In the genomic region with DNA sequence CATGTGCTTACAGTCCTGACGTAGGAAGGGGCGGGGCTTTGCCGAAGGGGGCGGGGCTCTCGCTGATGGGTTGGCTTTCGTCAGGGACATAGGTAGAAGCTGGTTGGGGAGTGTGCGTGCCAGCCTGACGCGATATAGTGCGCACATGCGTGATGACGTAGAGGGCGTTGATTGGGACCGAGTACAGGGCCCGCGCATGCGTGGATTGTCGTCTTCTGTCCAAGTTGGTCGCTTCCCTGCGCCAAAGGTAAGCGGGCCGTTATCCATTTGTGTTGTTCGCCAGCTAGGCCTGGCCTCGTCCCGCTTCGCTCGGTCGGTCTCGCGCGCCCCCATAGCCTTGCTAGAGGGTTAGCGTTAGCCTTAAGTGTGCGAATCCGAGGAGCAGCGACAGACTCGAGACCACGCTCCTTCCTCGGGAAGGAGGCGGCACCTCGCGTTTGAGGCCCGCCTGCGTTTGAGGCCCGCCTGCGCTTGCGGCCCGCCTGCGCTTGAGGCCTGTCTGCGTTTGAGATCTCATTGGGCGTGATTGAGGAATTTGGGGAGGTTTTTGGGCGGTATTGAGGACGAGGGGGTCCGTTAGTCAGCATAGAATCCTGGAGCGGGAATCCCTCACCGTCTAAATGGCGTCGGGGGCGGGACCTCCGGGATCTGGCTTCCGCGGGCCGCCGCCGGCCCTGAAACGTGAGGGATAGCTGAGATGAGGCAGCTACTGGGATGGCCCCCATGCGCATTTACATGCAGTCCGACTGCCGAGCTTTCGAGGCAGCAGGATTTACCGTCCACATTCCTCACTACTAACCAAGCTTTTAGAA, we compare ENCODE assay signal across 1 cellular context.
A peak's percentile ranks its signal among the peaks of the same experiment; 100 is the strongest.
TF ChIP-seq lines count a peak whose summit lies in the region.

A gene (plus strand): TSS at position 197 of the 812 bp plus-strand sequence. CDS start 710 bp downstream, outside the sequence.

TF ChIP-seq in K562, 482 proteins besides CTCF, POLR2A, EP300 and RAD21 (continued from another document):
- TF ChIP-seq, protein P1, sequence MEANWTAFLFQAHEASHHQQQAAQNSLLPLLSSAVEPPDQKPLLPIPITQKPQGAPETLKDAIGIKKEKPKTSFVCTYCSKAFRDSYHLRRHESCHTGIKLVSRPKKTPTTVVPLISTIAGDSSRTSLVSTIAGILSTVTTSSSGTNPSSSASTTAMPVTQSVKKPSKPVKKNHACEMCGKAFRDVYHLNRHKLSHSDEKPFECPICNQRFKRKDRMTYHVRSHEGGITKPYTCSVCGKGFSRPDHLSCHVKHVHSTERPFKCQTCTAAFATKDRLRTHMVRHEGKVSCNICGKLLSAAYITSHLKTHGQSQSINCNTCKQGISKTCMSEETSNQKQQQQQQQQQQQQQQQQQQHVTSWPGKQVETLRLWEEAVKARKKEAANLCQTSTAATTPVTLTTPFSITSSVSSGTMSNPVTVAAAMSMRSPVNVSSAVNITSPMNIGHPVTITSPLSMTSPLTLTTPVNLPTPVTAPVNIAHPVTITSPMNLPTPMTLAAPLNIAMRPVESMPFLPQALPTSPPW (CRISPR knock-in tag; IDR thresholded peaks at IDR 0.05), result no peak
- TF ChIP-seq, protein P2, sequence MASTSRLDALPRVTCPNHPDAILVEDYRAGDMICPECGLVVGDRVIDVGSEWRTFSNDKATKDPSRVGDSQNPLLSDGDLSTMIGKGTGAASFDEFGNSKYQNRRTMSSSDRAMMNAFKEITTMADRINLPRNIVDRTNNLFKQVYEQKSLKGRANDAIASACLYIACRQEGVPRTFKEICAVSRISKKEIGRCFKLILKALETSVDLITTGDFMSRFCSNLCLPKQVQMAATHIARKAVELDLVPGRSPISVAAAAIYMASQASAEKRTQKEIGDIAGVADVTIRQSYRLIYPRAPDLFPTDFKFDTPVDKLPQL (IDR thresholded peaks at IDR 0.05; ENCODE audit: extremely low read depth, insufficient read length), result no peak
- no peak for TF ChIP-seq CBFA2T2 (conservative IDR thresholded peaks at IDR 0.05)
- no peak for TF ChIP-seq MTA1 (IDR thresholded peaks at IDR 0.05; ENCODE audit: borderline replicate concordance)
- no peak for TF ChIP-seq TBL1XR1 (IDR thresholded peaks at IDR 0.05; ENCODE audit: low read length in 2 of 2)
- TF ChIP-seq HDAC1 (IDR thresholded peaks at IDR 0.05), result peak in 1 of 2 experiments; percentile 89; a peak in 2 of 4 replicates
- TF ChIP-seq NELFE (IDR thresholded peaks at IDR 0.05; ENCODE audit: insufficient read depth, insufficient read length), result no peak
- TF ChIP-seq LEF1 (IDR thresholded peaks at IDR 0.05), result no peak
- TF ChIP-seq ATF7 (IDR thresholded peaks at IDR 0.05), result peak; percentile 85
- TF ChIP-seq ZNF354B (CRISPR knock-in tag; IDR thresholded peaks at IDR 0.05), result no peak
- TF ChIP-seq, protein P3, sequence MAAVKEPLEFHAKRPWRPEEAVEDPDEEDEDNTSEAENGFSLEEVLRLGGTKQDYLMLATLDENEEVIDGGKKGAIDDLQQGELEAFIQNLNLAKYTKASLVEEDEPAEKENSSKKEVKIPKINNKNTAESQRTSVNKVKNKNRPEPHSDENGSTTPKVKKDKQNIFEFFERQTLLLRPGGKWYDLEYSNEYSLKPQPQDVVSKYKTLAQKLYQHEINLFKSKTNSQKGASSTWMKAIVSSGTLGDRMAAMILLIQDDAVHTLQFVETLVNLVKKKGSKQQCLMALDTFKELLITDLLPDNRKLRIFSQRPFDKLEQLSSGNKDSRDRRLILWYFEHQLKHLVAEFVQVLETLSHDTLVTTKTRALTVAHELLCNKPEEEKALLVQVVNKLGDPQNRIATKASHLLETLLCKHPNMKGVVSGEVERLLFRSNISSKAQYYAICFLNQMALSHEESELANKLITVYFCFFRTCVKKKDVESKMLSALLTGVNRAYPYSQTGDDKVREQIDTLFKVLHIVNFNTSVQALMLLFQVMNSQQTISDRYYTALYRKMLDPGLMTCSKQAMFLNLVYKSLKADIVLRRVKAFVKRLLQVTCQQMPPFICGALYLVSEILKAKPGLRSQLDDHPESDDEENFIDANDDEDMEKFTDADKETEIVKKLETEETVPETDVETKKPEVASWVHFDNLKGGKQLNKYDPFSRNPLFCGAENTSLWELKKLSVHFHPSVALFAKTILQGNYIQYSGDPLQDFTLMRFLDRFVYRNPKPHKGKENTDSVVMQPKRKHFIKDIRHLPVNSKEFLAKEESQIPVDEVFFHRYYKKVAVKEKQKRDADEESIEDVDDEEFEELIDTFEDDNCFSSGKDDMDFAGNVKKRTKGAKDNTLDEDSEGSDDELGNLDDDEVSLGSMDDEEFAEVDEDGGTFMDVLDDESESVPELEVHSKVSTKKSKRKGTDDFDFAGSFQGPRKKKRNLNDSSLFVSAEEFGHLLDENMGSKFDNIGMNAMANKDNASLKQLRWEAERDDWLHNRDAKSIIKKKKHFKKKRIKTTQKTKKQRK (IDR thresholded peaks at IDR 0.05; ENCODE audit: borderline replicate concordance, low read depth, low read length), result no peak
- TF ChIP-seq ZNF583 (CRISPR knock-in tag; IDR thresholded peaks at IDR 0.05), result no peak
- TF ChIP-seq SREBF2 (CRISPR knock-in tag; IDR thresholded peaks at IDR 0.05), result no peak
- no peak for TF ChIP-seq HDGF (IDR thresholded peaks at IDR 0.05)
- TF ChIP-seq RBM39 (optimal IDR thresholded peaks at IDR 0.05; ENCODE audit: low read depth, low read length), result no peak
- no peak; the same call in 1 of the 2 replicates for TF ChIP-seq CBX1 (IDR thresholded peaks at IDR 0.05; ENCODE audit: low read depth)
- TF ChIP-seq SMAD2 (IDR thresholded peaks at IDR 0.05; ENCODE audit: low read depth, low read length), result no peak
- no peak for TF ChIP-seq TEAD2 (tag; IDR thresholded peaks at IDR 0.05)
- TF ChIP-seq GTF2F1 (IDR thresholded peaks at IDR 0.05; ENCODE audit: low read depth, low read length), result no peak
- TF ChIP-seq OTX1 (CRISPR knock-in tag; IDR thresholded peaks at IDR 0.05), result no peak
- TF ChIP-seq, protein P4, sequence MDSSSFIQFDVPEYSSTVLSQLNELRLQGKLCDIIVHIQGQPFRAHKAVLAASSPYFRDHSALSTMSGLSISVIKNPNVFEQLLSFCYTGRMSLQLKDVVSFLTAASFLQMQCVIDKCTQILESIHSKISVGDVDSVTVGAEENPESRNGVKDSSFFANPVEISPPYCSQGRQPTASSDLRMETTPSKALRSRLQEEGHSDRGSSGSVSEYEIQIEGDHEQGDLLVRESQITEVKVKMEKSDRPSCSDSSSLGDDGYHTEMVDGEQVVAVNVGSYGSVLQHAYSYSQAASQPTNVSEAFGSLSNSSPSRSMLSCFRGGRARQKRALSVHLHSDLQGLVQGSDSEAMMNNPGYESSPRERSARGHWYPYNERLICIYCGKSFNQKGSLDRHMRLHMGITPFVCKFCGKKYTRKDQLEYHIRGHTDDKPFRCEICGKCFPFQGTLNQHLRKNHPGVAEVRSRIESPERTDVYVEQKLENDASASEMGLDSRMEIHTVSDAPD (CRISPR knock-in tag; IDR thresholded peaks at IDR 0.05), result no peak
- no peak for TF ChIP-seq ZNF780A (CRISPR knock-in tag; IDR thresholded peaks at IDR 0.05)
- TF ChIP-seq ZNF232 (CRISPR knock-in tag; IDR thresholded peaks at IDR 0.05), result no peak
- TF ChIP-seq, protein P5, sequence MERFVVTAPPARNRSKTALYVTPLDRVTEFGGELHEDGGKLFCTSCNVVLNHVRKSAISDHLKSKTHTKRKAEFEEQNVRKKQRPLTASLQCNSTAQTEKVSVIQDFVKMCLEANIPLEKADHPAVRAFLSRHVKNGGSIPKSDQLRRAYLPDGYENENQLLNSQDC (CRISPR knock-in tag; IDR thresholded peaks at IDR 0.05), result no peak
- TF ChIP-seq, protein P6, sequence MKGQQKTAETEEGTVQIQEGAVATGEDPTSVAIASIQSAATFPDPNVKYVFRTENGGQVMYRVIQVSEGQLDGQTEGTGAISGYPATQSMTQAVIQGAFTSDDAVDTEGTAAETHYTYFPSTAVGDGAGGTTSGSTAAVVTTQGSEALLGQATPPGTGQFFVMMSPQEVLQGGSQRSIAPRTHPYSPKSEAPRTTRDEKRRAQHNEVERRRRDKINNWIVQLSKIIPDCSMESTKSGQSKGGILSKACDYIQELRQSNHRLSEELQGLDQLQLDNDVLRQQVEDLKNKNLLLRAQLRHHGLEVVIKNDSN (CRISPR knock-in tag; IDR thresholded peaks at IDR 0.05), result no peak
- no peak for TF ChIP-seq NFXL1 (CRISPR knock-in tag; IDR thresholded peaks at IDR 0.05)
- no peak for TF ChIP-seq DMBX1 (CRISPR knock-in tag; IDR thresholded peaks at IDR 0.05; ENCODE audit: borderline replicate concordance)
- no peak for TF ChIP-seq FIP1L1 (IDR thresholded peaks at IDR 0.05; ENCODE audit: low read depth, low read length, poor library complexity, severe bottlenecking)
- TF ChIP-seq HSF4 (CRISPR knock-in tag; IDR thresholded peaks at IDR 0.05; ENCODE audit: borderline replicate concordance), result no peak
- no peak for TF ChIP-seq ZNF124 (CRISPR knock-in tag; IDR thresholded peaks at IDR 0.05)
- TF ChIP-seq ZNF696 (CRISPR knock-in tag; conservative IDR thresholded peaks at IDR 0.05), result no peak
- peak; percentile 37; the same call in 1 of the 2 replicates for TF ChIP-seq MTA3 (IDR thresholded peaks at IDR 0.05; ENCODE audit: borderline replicate concordance)
- TF ChIP-seq, protein P7, sequence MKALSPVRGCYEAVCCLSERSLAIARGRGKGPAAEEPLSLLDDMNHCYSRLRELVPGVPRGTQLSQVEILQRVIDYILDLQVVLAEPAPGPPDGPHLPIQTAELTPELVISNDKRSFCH (CRISPR knock-in tag; IDR thresholded peaks at IDR 0.05), result no peak
- TF ChIP-seq, protein P7 (tag; IDR thresholded peaks at IDR 0.05), result 0 out of 2 replicates have a peak, but pooled peaks have one; percentile 23
- TF ChIP-seq PCBP1 (IDR thresholded peaks at IDR 0.05; ENCODE audit: low read depth, low read length, poor library complexity, severe bottlenecking), result peak; percentile 48
- no peak for TF ChIP-seq BDP1 (IDR thresholded peaks at IDR 0.05; ENCODE audit: insufficient read depth, insufficient read length)
- no peak for TF ChIP-seq XRCC3 (IDR thresholded peaks at IDR 0.05)
- TF ChIP-seq TSC22D4 (tag; IDR thresholded peaks at IDR 0.05), result no peak
- TF ChIP-seq, protein P8, sequence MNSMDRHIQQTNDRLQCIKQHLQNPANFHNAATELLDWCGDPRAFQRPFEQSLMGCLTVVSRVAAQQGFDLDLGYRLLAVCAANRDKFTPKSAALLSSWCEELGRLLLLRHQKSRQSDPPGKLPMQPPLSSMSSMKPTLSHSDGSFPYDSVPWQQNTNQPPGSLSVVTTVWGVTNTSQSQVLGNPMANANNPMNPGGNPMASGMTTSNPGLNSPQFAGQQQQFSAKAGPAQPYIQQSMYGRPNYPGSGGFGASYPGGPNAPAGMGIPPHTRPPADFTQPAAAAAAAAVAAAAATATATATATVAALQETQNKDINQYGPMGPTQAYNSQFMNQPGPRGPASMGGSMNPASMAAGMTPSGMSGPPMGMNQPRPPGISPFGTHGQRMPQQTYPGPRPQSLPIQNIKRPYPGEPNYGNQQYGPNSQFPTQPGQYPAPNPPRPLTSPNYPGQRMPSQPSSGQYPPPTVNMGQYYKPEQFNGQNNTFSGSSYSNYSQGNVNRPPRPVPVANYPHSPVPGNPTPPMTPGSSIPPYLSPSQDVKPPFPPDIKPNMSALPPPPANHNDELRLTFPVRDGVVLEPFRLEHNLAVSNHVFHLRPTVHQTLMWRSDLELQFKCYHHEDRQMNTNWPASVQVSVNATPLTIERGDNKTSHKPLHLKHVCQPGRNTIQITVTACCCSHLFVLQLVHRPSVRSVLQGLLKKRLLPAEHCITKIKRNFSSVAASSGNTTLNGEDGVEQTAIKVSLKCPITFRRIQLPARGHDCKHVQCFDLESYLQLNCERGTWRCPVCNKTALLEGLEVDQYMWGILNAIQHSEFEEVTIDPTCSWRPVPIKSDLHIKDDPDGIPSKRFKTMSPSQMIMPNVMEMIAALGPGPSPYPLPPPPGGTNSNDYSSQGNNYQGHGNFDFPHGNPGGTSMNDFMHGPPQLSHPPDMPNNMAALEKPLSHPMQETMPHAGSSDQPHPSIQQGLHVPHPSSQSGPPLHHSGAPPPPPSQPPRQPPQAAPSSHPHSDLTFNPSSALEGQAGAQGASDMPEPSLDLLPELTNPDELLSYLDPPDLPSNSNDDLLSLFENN (IDR thresholded peaks at IDR 0.05; ENCODE audit: low read depth in 2 of 2, low read length in 2 of 2), result no peak
- TF ChIP-seq E2F3 (CRISPR knock-in tag; IDR thresholded peaks at IDR 0.05), result no peak
